Comparison of ENCODE assay signal across 1 cellular context in genomic region chr19:55098716-55099556, GRCh38.
TF ChIP-seq lines count a peak whose summit lies in the region.

No MANE protein-coding gene starts in this region.

TF ChIP-seq in IMR-90, 13 proteins besides CTCF, POLR2A, EP300 and RAD21:
- TF ChIP-seq CHD1 (IDR thresholded peaks at IDR 0.05; ENCODE audit: low read depth, low read length), result no peak
- TF ChIP-seq NFE2L2 (IDR thresholded peaks at IDR 0.05; ENCODE audit: low read depth, low read length), result no peak
- TF ChIP-seq MXI1 (IDR thresholded peaks at IDR 0.05; ENCODE audit: borderline replicate concordance, low read depth, low read length), result no peak
- no peak for TF ChIP-seq MAZ (IDR thresholded peaks at IDR 0.05; ENCODE audit: borderline replicate concordance, low read depth, low read length)
- no peak for TF ChIP-seq USF2 (IDR thresholded peaks at IDR 0.05; ENCODE audit: low read depth, low read length)
